ENCODE assay signal across 8 cellular contexts in genomic region chr7:73738220-73738611, GRCh38. TPM values are rescaled to one million over a fixed set of nuclear protein-coding genes. Genes with fewer than 3 reads are reported as not detected.
DNase-seq lines count a peak whose midpoint lies in the region; ATAC-seq, FAIRE-seq and TF ChIP-seq lines count a peak whose summit lies in the region.

No MANE protein-coding gene starts in this region.

- H3K4me3 ChIP-seq in AG09309 (ENCODE audit: control insufficient read depth, low read depth, low read length) (peak overlapping the region; percentile 78), WI38 (ENCODE audit: low read depth, low read length) (peak overlapping the region; percentile 64), keratinocyte (ENCODE audit: control insufficient read depth in 2 of 3, extremely low read depth in 1 of 3, insufficient read depth in 2 of 3, low read depth in 1 of 3, low read length in 3 of 3) (peak overlapping the region; percentile 76 to 82 (median 82))

- H3K79me2 ChIP-seq in keratinocyte (ENCODE audit: control insufficient read depth, insufficient read depth, low read length) = peaks cover 6% of the 10 kb centered on the region

- ATAC-seq in GM19023 (IDR thresholded peaks at IDR 0.05; ENCODE audit: unreplicated experiment) (peak; percentile 12), GM18873 (IDR thresholded peaks at IDR 0.05; ENCODE audit: low FRiP score, unreplicated experiment) (no peak)

- dilution Hi-C loops in keratinocyte (cut with MboI; ENCODE audit: extremely low pct_ligation_motif_present, low sequenced_read_pairs) = no loop called here

- H3K4me1 ChIP-seq in keratinocyte (ENCODE audit: control insufficient read depth, extremely low read depth, insufficient read depth, low read length) = peaks cover 17% of the 10 kb centered on the region

- H3K9me1 ChIP-seq in keratinocyte (ENCODE audit: control insufficient read depth, extremely low read depth, insufficient read depth, low read length) = no peaks in the 10 kb centered on the region

- no peak for FAIRE-seq in keratinocyte (lab: Jason Lieb, UNC)

- TF ChIP-seq CTCF in AG09309 (IDR thresholded peaks at IDR 0.05; ENCODE audit: control insufficient read depth, insufficient read depth, low read depth, low read length, missing control alignments) = no peak
- TF ChIP-seq CTCF in WI38 (IDR thresholded peaks at IDR 0.05; ENCODE audit: low read depth, low read length) = no peak
- TF ChIP-seq CTCF in keratinocyte (optimal IDR thresholded peaks at IDR 0.05 in 1 of 3, IDR thresholded peaks at IDR 0.05 in 1 of 3, conservative IDR thresholded peaks at IDR 0.05 in 1 of 3; ENCODE audit: extremely low read depth in 1 of 3, insufficient read depth in 2 of 3, low read length in 3 of 3) = no peak

- peaks cover 5 to 10% of the 10 kb centered on the region in 2 experiments for H3K36me3 ChIP-seq in keratinocyte (ENCODE audit: control insufficient read depth in 2 of 2, extremely low read depth in 1 of 2, insufficient read depth in 2 of 2, low read length in 2 of 2)

- peak overlapping the region; percentile 74 for H3K4me2 ChIP-seq in keratinocyte (ENCODE audit: control insufficient read depth, extremely low read depth, insufficient read depth, low read depth, low read length)

- H3K9me3 ChIP-seq in keratinocyte (ENCODE audit: control insufficient read depth, low read depth, low read length) = no peaks in the 10 kb centered on the region

- peak overlapping the region; percentile 79 for H3K9ac ChIP-seq in keratinocyte (ENCODE audit: control insufficient read depth, extremely low read depth, insufficient read depth, low read length)

- DNase-seq in AG09309 (ENCODE audit: low read depth) (no peak), LoVo (ENCODE audit: low spot score) (peak; percentile 74), keratinocyte (ENCODE audit: low read depth, low spot score) (no peak)
- DNase-seq in central memory CD4-positive, alpha-beta T cell = peak; percentile 25
- peak; percentile 31 to 56 for DNase-seq in stimulated activated CD4-positive, alpha-beta T cell treated with anti-CD3 and anti-CD28 coated beads, Interleukin-15, amount 100 ng/mL, for 1 hour (ENCODE audit: low read depth in 1 of 2, low spot score in 1 of 2)

- H3K27me3 ChIP-seq in keratinocyte (ENCODE audit: control insufficient read depth, extremely low read depth, insufficient read depth, low read length) = no peaks in the 10 kb centered on the region

- peak overlapping the region; percentile 63 for H3K27ac ChIP-seq in keratinocyte (ENCODE audit: control insufficient read depth, insufficient read depth, low read length)

- peaks cover 2% of the 10 kb centered on the region for H4K20me1 ChIP-seq in keratinocyte (ENCODE audit: control insufficient read depth, extremely low read depth, insufficient read depth, low read length)

- peak overlapping the region; percentile 83 for H2AFZ ChIP-seq in keratinocyte (ENCODE audit: control insufficient read depth, low read length)

RNA-seq across cellular contexts. Expression of gene ABHD11, which starts 0.4 kb away (rescaled TPM):
- 11.3 to 15.2 TPM (median 11.5 TPM) in 3 replicates for polyA plus RNA-seq in keratinocyte
- polyA plus RNA-seq in keratinocyte (2011; ENCODE audit: low read depth) = 2.2 TPM
- polyA plus RNA-seq in keratinocyte (2011; cell fraction: cytosol; rRNA removed) = 8.3 and 11.7 TPM in 2 replicates
- polyA plus RNA-seq in keratinocyte (2011; cell fraction: nucleus; rRNA removed) = 9.6 and 10.1 TPM in 2 replicates
- polyA plus RNA-seq in keratinocyte (2012; ENCODE audit: low replicate concordance) = 6.1 and 13.7 TPM in 2 replicates
- polyA minus RNA-seq in keratinocyte = 5.4 to 26.4 TPM (median 6.7 TPM) in 3 replicates
- 3.8 TPM for polyA minus RNA-seq in keratinocyte (2011; cell fraction: cytosol; rRNA and poly(A)+ RNA removed)
- 4.7 and 4.8 TPM in 2 replicates for polyA minus RNA-seq in keratinocyte (2011; cell fraction: nucleus; rRNA and poly(A)+ RNA removed)

RNA-seq across cellular contexts. Expression of gene STX1A, which starts 18.7 kb away (rescaled TPM):
- 19.4 to 37.9 TPM (median 22.4 TPM) in 3 replicates for polyA plus RNA-seq in keratinocyte
- 13.7 TPM for polyA plus RNA-seq in keratinocyte (2011; ENCODE audit: low read depth)
- polyA plus RNA-seq in keratinocyte (2011; cell fraction: cytosol; rRNA removed) = 20.3 and 26.6 TPM in 2 replicates
- 61.8 and 66.1 TPM in 2 replicates for polyA plus RNA-seq in keratinocyte (2011; cell fraction: nucleus; rRNA removed)
- polyA plus RNA-seq in keratinocyte (2012; ENCODE audit: low replicate concordance) = 14.0 and 27.5 TPM in 2 replicates
- polyA minus RNA-seq in keratinocyte = 16.7 to 32.9 TPM (median 25.1 TPM) in 3 replicates
- 15.7 TPM for polyA minus RNA-seq in keratinocyte (2011; cell fraction: cytosol; rRNA and poly(A)+ RNA removed)
- polyA minus RNA-seq in keratinocyte (2011; cell fraction: nucleus; rRNA and poly(A)+ RNA removed) = 22.9 and 31.3 TPM in 2 replicates

RNA-seq across cellular contexts. Expression of gene CLDN3, which starts 31.9 kb away (rescaled TPM):
- polyA plus RNA-seq in keratinocyte = not detected in 3 replicates
- polyA plus RNA-seq in keratinocyte (2011; ENCODE audit: low read depth) = not detected
- not detected in 2 replicates for polyA plus RNA-seq in keratinocyte (2011; cell fraction: cytosol; rRNA removed)
- not detected in 2 replicates for polyA plus RNA-seq in keratinocyte (2011; cell fraction: nucleus; rRNA removed)
- 0.47 TPM in 1 of 2 replicates, not detected in the other for polyA plus RNA-seq in keratinocyte (2012; ENCODE audit: low replicate concordance)
- polyA minus RNA-seq in keratinocyte = not detected in 3 replicates
- polyA minus RNA-seq in keratinocyte (2011; cell fraction: cytosol; rRNA and poly(A)+ RNA removed) = not detected
- not detected in 2 replicates for polyA minus RNA-seq in keratinocyte (2011; cell fraction: nucleus; rRNA and poly(A)+ RNA removed)

RNA-seq across cellular contexts. Expression of gene BUD23, which starts 54.8 kb away (rescaled TPM):
- 47.1 to 87.5 TPM (median 72.0 TPM) in 3 replicates for polyA plus RNA-seq in keratinocyte
- polyA plus RNA-seq in keratinocyte (2011; ENCODE audit: low read depth) = 41.9 TPM
- polyA plus RNA-seq in keratinocyte (2011; cell fraction: cytosol; rRNA removed) = 39.9 and 52.0 TPM in 2 replicates
- 71.4 and 78.1 TPM in 2 replicates for polyA plus RNA-seq in keratinocyte (2011; cell fraction: nucleus; rRNA removed)
- polyA plus RNA-seq in keratinocyte (2012; ENCODE audit: low replicate concordance) = 64.5 and 73.8 TPM in 2 replicates
- polyA minus RNA-seq in keratinocyte = 39.4 to 42.6 TPM (median 41.9 TPM) in 3 replicates
- 35.3 TPM for polyA minus RNA-seq in keratinocyte (2011; cell fraction: cytosol; rRNA and poly(A)+ RNA removed)
- polyA minus RNA-seq in keratinocyte (2011; cell fraction: nucleus; rRNA and poly(A)+ RNA removed) = 12.9 and 16.9 TPM in 2 replicates

RNA-seq across cellular contexts. Expression of gene DNAJC30, which starts 55.0 kb away (rescaled TPM):
- polyA plus RNA-seq in keratinocyte = 4.9 to 5.7 TPM (median 5.0 TPM) in 3 replicates
- polyA plus RNA-seq in keratinocyte (2011; ENCODE audit: low read depth) = 1.4 TPM
- 4.3 and 6.8 TPM in 2 replicates for polyA plus RNA-seq in keratinocyte (2011; cell fraction: cytosol; rRNA removed)
- 4.4 and 5.8 TPM in 2 replicates for polyA plus RNA-seq in keratinocyte (2011; cell fraction: nucleus; rRNA removed)
- polyA plus RNA-seq in keratinocyte (2012; ENCODE audit: low replicate concordance) = 3.1 and 6.8 TPM in 2 replicates
- 2.6 to 5.7 TPM (median 3.3 TPM) in 3 replicates for polyA minus RNA-seq in keratinocyte
- 5.9 TPM for polyA minus RNA-seq in keratinocyte (2011; cell fraction: cytosol; rRNA and poly(A)+ RNA removed)
- 2.0 and 2.7 TPM in 2 replicates for polyA minus RNA-seq in keratinocyte (2011; cell fraction: nucleus; rRNA and poly(A)+ RNA removed)

Comparison
In these comparisons a context has a peak if more than half of its experiments do, and no peak if none do; other contexts are left out.
1. DNase-seq: peak in LoVo (single experiment), central memory CD4-positive, alpha-beta T cell (single experiment) and stimulated activated CD4-positive, alpha-beta T cell treated with anti-CD3 and anti-CD28 coated beads, Interleukin-15, amount 100 ng/mL, for 1 hour (2 of 2); none in AG09309 (single experiment) and keratinocyte (single experiment).
2. Peak in every context shown above with its lines, with median percentiles within 50 percentile points of each other: H3K4me3 ChIP-seq.